In the genomic region with DNA sequence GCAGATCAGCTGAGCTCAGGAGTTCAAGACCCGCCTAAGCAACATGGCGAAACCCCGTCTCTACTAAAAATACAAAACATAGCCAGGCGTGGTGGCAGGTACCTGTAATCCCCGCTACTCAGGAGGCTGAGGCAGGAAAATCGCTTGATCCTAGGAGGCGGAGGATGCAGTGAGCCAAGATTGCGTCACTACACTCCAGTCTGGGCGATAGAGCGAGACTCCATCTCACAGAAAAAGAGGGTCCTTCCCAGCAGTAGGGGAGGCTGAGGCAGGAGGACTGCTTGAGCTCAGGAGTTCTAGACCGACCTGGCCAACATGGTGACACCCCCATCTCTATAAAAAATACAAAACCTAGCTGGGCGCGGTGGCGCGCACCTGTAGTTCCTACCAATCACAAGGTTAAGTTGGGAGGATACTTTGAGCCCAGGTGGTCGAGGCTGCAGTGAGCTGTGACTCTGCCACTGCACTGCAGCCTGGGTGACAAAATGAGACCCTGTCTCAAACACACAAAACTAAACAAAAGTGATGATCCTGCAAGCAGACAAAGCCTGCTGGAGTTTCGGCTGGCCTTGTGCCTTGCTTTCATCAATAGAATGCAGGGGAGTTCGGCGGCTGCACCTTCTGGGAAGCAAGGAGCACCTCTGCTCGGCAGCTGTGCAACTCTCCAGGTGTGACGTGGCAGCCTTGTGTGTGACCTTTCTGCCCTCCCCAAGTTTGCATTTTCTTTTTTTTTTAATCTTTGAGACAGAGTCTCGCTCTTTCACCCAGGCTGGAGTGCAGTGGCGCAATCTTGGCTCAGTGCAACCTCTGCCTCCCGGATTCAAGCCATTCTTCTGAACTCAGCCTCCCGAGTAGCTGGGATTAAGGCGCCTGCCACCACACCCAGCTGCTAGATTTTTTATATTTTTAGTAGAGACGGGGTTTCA, we compare ENCODE assay signal across 1 cellular context.
TF ChIP-seq lines count a peak whose summit lies in the region.

No MANE protein-coding gene starts in this region.

TF ChIP-seq in HepG2, 621 proteins besides CTCF, POLR2A, EP300 and RAD21 (continued from another document):
- TF ChIP-seq, protein P1, sequence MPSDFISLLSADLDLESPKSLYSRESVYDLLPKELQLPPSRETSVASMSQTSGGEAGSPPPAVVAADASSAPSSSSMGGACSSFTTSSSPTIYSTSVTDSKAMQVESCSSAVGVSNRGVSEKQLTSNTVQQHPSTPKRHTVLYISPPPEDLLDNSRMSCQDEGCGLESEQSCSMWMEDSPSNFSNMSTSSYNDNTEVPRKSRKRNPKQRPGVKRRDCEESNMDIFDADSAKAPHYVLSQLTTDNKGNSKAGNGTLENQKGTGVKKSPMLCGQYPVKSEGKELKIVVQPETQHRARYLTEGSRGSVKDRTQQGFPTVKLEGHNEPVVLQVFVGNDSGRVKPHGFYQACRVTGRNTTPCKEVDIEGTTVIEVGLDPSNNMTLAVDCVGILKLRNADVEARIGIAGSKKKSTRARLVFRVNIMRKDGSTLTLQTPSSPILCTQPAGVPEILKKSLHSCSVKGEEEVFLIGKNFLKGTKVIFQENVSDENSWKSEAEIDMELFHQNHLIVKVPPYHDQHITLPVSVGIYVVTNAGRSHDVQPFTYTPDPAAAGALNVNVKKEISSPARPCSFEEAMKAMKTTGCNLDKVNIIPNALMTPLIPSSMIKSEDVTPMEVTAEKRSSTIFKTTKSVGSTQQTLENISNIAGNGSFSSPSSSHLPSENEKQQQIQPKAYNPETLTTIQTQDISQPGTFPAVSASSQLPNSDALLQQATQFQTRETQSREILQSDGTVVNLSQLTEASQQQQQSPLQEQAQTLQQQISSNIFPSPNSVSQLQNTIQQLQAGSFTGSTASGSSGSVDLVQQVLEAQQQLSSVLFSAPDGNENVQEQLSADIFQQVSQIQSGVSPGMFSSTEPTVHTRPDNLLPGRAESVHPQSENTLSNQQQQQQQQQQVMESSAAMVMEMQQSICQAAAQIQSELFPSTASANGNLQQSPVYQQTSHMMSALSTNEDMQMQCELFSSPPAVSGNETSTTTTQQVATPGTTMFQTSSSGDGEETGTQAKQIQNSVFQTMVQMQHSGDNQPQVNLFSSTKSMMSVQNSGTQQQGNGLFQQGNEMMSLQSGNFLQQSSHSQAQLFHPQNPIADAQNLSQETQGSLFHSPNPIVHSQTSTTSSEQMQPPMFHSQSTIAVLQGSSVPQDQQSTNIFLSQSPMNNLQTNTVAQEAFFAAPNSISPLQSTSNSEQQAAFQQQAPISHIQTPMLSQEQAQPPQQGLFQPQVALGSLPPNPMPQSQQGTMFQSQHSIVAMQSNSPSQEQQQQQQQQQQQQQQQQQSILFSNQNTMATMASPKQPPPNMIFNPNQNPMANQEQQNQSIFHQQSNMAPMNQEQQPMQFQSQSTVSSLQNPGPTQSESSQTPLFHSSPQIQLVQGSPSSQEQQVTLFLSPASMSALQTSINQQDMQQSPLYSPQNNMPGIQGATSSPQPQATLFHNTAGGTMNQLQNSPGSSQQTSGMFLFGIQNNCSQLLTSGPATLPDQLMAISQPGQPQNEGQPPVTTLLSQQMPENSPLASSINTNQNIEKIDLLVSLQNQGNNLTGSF (CRISPR knock-in tag; IDR thresholded peaks at IDR 0.05) = no peak
- peak; percentile 35; the same call in 1 of the 2 replicates for TF ChIP-seq ZMAT3 (CRISPR knock-in tag; conservative IDR thresholded peaks at IDR 0.05)
- no peak for TF ChIP-seq GATA4 (IDR thresholded peaks at IDR 0.05; ENCODE audit: borderline replicate concordance, low read depth)
- no peak for TF ChIP-seq ZNF879 (CRISPR knock-in tag; IDR thresholded peaks at IDR 0.05)
- peak; percentile 10; the same call in 1 of the 2 replicates for TF ChIP-seq ZNF501 (CRISPR knock-in tag; IDR thresholded peaks at IDR 0.05)
- TF ChIP-seq, protein P2, sequence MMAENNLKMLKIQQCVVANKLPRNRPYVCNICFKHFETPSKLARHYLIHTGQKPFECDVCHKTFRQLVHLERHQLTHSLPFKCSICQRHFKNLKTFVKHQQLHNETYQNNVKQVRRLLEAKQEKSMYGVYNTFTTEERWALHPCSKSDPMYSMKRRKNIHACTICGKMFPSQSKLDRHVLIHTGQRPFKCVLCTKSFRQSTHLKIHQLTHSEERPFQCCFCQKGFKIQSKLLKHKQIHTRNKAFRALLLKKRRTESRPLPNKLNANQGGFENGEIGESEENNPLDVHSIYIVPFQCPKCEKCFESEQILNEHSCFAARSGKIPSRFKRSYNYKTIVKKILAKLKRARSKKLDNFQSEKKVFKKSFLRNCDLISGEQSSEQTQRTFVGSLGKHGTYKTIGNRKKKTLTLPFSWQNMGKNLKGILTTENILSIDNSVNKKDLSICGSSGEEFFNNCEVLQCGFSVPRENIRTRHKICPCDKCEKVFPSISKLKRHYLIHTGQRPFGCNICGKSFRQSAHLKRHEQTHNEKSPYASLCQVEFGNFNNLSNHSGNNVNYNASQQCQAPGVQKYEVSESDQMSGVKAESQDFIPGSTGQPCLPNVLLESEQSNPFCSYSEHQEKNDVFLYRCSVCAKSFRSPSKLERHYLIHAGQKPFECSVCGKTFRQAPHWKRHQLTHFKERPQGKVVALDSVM (CRISPR knock-in tag; IDR thresholded peaks at IDR 0.05) = peak; percentile 25; the same call in 1 of the 2 replicates
- TF ChIP-seq, protein P3, sequence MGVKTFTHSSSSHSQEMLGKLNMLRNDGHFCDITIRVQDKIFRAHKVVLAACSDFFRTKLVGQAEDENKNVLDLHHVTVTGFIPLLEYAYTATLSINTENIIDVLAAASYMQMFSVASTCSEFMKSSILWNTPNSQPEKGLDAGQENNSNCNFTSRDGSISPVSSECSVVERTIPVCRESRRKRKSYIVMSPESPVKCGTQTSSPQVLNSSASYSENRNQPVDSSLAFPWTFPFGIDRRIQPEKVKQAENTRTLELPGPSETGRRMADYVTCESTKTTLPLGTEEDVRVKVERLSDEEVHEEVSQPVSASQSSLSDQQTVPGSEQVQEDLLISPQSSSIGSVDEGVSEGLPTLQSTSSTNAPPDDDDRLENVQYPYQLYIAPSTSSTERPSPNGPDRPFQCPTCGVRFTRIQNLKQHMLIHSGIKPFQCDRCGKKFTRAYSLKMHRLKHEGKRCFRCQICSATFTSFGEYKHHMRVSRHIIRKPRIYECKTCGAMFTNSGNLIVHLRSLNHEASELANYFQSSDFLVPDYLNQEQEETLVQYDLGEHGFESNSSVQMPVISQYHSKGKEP (CRISPR knock-in tag; IDR thresholded peaks at IDR 0.05) = no peak
- no peak for TF ChIP-seq ZFP62 (CRISPR knock-in tag; IDR thresholded peaks at IDR 0.05)
- TF ChIP-seq, protein P4, sequence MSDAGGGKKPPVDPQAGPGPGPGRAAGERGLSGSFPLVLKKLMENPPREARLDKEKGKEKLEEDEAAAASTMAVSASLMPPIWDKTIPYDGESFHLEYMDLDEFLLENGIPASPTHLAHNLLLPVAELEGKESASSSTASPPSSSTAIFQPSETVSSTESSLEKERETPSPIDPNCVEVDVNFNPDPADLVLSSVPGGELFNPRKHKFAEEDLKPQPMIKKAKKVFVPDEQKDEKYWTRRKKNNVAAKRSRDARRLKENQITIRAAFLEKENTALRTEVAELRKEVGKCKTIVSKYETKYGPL (CRISPR knock-in tag; IDR thresholded peaks at IDR 0.05) = no peak
- TF ChIP-seq, protein P5, sequence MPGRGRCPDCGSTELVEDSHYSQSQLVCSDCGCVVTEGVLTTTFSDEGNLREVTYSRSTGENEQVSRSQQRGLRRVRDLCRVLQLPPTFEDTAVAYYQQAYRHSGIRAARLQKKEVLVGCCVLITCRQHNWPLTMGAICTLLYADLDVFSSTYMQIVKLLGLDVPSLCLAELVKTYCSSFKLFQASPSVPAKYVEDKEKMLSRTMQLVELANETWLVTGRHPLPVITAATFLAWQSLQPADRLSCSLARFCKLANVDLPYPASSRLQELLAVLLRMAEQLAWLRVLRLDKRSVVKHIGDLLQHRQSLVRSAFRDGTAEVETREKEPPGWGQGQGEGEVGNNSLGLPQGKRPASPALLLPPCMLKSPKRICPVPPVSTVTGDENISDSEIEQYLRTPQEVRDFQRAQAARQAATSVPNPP (CRISPR knock-in tag; IDR thresholded peaks at IDR 0.05) = no peak
- TF ChIP-seq GTF3A (CRISPR knock-in tag; conservative IDR thresholded peaks at IDR 0.05) = no peak
- no peak for TF ChIP-seq CHCHD3 (CRISPR knock-in tag; IDR thresholded peaks at IDR 0.05)
- peak in 1 of 2 experiments; percentile 6; a peak in 1 of 4 replicates for TF ChIP-seq NR2F1 (CRISPR knock-in tag; IDR thresholded peaks at IDR 0.05)
- TF ChIP-seq, protein P6, sequence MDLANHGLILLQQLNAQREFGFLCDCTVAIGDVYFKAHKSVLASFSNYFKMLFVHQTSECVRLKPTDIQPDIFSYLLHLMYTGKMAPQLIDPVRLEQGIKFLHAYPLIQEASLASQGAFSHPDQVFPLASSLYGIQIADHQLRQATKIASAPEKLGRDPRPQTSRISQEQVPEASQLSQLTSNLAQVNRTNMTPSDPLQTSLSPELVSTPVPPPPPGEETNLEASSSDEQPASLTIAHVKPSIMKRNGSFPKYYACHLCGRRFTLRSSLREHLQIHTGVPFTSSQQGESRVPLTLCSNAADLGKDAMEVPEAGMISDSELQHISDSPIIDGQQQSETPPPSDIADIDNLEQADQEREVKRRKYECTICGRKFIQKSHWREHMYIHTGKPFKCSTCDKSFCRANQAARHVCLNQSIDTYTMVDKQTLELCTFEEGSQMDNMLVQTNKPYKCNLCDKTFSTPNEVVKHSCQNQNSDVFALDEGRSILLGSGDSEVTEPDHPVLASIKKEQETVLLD (CRISPR knock-in tag; IDR thresholded peaks at IDR 0.05; ENCODE audit: low read depth) = no peak
- TF ChIP-seq IKZF4 (CRISPR knock-in tag; IDR thresholded peaks at IDR 0.05; ENCODE audit: borderline replicate concordance, low read depth, not compliant biosample characterization) = peak; percentile 45
- no peak for TF ChIP-seq YEATS4 (CRISPR knock-in tag; IDR thresholded peaks at IDR 0.05; ENCODE audit: borderline replicate concordance)
- peak; percentile 59; the same call in 1 of the 2 replicates for TF ChIP-seq NRL (CRISPR knock-in tag; IDR thresholded peaks at IDR 0.05; ENCODE audit: borderline replicate concordance)
- TF ChIP-seq, protein P7, sequence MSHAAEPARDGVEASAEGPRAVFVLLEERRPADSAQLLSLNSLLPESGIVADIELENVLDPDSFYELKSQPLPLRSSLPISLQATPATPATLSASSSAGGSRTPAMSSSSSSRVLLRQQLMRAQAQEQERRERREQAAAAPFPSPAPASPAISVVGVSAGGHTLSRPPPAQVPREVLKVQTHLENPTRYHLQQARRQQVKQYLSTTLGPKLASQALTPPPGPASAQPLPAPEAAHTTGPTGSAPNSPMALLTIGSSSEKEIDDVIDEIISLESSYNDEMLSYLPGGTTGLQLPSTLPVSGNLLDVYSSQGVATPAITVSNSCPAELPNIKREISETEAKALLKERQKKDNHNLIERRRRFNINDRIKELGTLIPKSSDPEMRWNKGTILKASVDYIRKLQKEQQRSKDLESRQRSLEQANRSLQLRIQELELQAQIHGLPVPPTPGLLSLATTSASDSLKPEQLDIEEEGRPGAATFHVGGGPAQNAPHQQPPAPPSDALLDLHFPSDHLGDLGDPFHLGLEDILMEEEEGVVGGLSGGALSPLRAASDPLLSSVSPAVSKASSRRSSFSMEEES (CRISPR knock-in tag; IDR thresholded peaks at IDR 0.05) = no peak
- no peak for TF ChIP-seq MXD4 (CRISPR knock-in tag; IDR thresholded peaks at IDR 0.05)
- 0 out of 2 replicates have a peak, but pooled peaks have one; percentile 8 for TF ChIP-seq ESRRA (CRISPR knock-in tag; IDR thresholded peaks at IDR 0.05; ENCODE audit: low read depth)
- no peak for TF ChIP-seq CENPT (CRISPR knock-in tag; IDR thresholded peaks at IDR 0.05; ENCODE audit: low read depth)
- TF ChIP-seq ASH2L (IDR thresholded peaks at IDR 0.05; ENCODE audit: insufficient read length, low read depth, low read length) = peak; percentile 34
- TF ChIP-seq, protein P8, sequence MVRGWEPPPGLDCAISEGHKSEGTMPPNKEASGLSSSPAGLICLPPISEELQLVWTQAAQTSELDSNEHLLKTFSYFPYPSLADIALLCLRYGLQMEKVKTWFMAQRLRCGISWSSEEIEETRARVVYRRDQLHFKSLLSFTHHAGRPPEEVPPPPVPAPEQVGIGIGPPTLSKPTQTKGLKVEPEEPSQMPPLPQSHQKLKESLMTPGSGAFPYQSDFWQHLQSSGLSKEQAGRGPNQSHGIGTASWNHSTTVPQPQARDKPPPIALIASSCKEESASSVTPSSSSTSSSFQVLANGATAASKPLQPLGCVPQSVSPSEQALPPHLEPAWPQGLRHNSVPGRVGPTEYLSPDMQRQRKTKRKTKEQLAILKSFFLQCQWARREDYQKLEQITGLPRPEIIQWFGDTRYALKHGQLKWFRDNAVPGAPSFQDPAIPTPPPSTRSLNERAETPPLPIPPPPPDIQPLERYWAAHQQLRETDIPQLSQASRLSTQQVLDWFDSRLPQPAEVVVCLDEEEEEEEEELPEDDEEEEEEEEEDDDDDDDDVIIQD (CRISPR knock-in tag; IDR thresholded peaks at IDR 0.05; ENCODE audit: low read depth) = no peak
- TF ChIP-seq TBL1XR1 (IDR thresholded peaks at IDR 0.05; ENCODE audit: borderline replicate concordance, low read length, partially characterized antibody) = no peak
- TF ChIP-seq ZNF777 (CRISPR knock-in tag; IDR thresholded peaks at IDR 0.05) = no peak
- no peak for TF ChIP-seq JARID2 (CRISPR knock-in tag; IDR thresholded peaks at IDR 0.05; ENCODE audit: insufficient replicate concordance)
